ENCODE assay signal across 8 cellular contexts in genomic region chr12:64451687-64452558, GRCh38. TPM values are rescaled to one million over a fixed set of nuclear protein-coding genes. Genes with fewer than 3 reads are reported as not detected.
DNase-seq lines count a peak whose midpoint lies in the region; ATAC-seq and TF ChIP-seq lines count a peak whose summit lies in the region.

Gene TBK1, plus strand, starts transcription at chr12:64452120. Its CDS starts 3,751 bp downstream, at chr12:64455871.

- POLR2A ChIA-PET in AG04449 (lab: Yijun Ruan, JAX): no interaction called here

- H3K27me3 ChIP-seq in kidney epithelial cell (ENCODE audit: control insufficient read depth, insufficient read depth, low read length): no peaks in the 10 kb centered on the region

- no peaks in the 10 kb centered on the region for H3K36me3 ChIP-seq in kidney epithelial cell (ENCODE audit: control insufficient read depth, insufficient read depth, low read length)

- CTCF ChIA-PET in AG04449 (lab: Yijun Ruan, JAX): no interaction called here

- TF ChIP-seq CTCF in AG04449 (IDR thresholded peaks at IDR 0.05; ENCODE audit: insufficient read depth, low read length, missing control alignments) (no peak), kidney epithelial cell (IDR thresholded peaks at IDR 0.05; ENCODE audit: insufficient read depth, low read length, poor library complexity, severe bottlenecking) (no peak)

- DNase-seq in AG04449 (ENCODE audit: low read depth, low spot score) (no peak), NCI-H2227 (lab: John Stamatoyannopoulos, UW; ENCODE audit: unreplicated experiment) (peak; percentile 93), cerebellar cortex (ENCODE audit: low spot score) (peak; percentile 84), kidney epithelial cell (ENCODE audit: low read depth) (peak; percentile 43)
- DNase-seq in activated CD4-positive, CD25-positive, alpha-beta regulatory T cell (lab: John Stamatoyannopoulos, UW): peak; percentile 26 to 60 (median 47)
- peak; percentile 32 to 51 for DNase-seq in stimulated activated CD4-positive, alpha-beta T cell treated with anti-CD3 and anti-CD28 coated beads, Interleukin-15, amount 100 ng/mL, for 48 hours (ENCODE audit: low read depth in 2 of 2)

- ATAC-seq in GM18858 (IDR thresholded peaks at IDR 0.05; ENCODE audit: unreplicated experiment) (peak; percentile 89), HG03066 (IDR thresholded peaks at IDR 0.05; ENCODE audit: low read depth, unreplicated experiment) (peak; percentile 81)

- H3K4me3 ChIP-seq in AG04449 (ENCODE audit: low read depth, low read length) (peak within 1 kb of the TSS; percentile 91), kidney epithelial cell (ENCODE audit: low read depth, low read length) (peak within 1 kb of the TSS; percentile 94)

RNA-seq across cellular contexts. Expression of gene TBK1, which starts in this region (rescaled TPM):
- 20.9 and 21.0 TPM in 2 replicates for total RNA-seq in kidney epithelial cell
